ENCODE assay signal across 9 cellular contexts in genomic region chr6:18501313-18502013, GRCh38.
DNase-seq lines count a peak whose midpoint lies in the region; ATAC-seq and TF ChIP-seq lines count a peak whose summit lies in the region.
"Had no signal": no experiment of that assay in that cellular context is flagged by ENCODE, and none has a peak within 500 bp of the region (broad histone marks: within the 10 kb centered on the region; RNA-seq: fewer than 3 reads in every experiment).

No MANE protein-coding gene starts in this region.

- no peak overlapping the region for H3K4me3 ChIP-seq in lung

- H3K4me1 ChIP-seq in lung (ENCODE audit: control insufficient read depth in 2 of 2, insufficient read depth in 2 of 2, low read length in 2 of 2): peaks cover 0 to 3% of the 10 kb centered on the region in 2 donors

- no peaks in the 10 kb centered on the region for H3K9me3 ChIP-seq in lung (ENCODE audit: control insufficient read depth in 2 of 2, insufficient read depth in 1 of 2, low read length in 1 of 2)

- TF ChIP-seq CTCF in lung (IDR thresholded peaks at IDR 0.05; ENCODE audit: control extremely low read depth, extremely low read depth): no peak

- peak overlapping the region in 1 of 2 donors; percentile 51 for H3K27ac ChIP-seq in lung (ENCODE audit: low read depth in 1 of 2, low read length in 1 of 2)
- H3K27ac ChIP-seq: WERI-Rb-1 had no signal

- WGBS in lung, 2 donors: 51 to 65% methylated on average over 10 of the region's 10 CpGs

- no peaks in the 10 kb centered on the region for H3K27me3 ChIP-seq in lung (ENCODE audit: control insufficient read depth, insufficient read depth)

- peak; percentile 21 for DNase-seq in A172 (ENCODE audit: low spot score)
- peak; percentile 19 for DNase-seq in dermis blood vessel endothelial cell
- DNase-seq in lung (ENCODE audit: low spot score): peak; percentile 36
- DNase-seq in middle frontal gyrus (ENCODE audit: extremely low spot score, low spot score): no peak
- DNase-seq in DMS153 treated with DMSO at 0.1 percent for 48 hours (lab: John Stamatoyannopoulos, UW; ENCODE audit: unreplicated experiment): no peak
- DNase-seq in NK-92 treated with Interleukin-12 subunit alpha and Interleukin-12 subunit beta, amount 100 ng/mL, for 24 hours (lab: John Stamatoyannopoulos, UW): no peak
- DNase-seq in NCI-H510A (lab: John Stamatoyannopoulos, UW): no peak
- DNase-seq: WERI-Rb-1 had no signal

- no peaks in the 10 kb centered on the region for H3K36me3 ChIP-seq in lung (ENCODE audit: control insufficient read depth in 2 of 2, insufficient read depth in 2 of 2, low read length in 2 of 2)
- H3K36me3 ChIP-seq: WERI-Rb-1 had no signal

- ATAC-seq in HG02885 (IDR thresholded peaks at IDR 0.05; ENCODE audit: poor library complexity, unreplicated experiment): peak; percentile 54
- ATAC-seq in lung (ENCODE audit: insufficient read depth, low FRiP score): peak; percentile 72

Comparison
In these comparisons a context has a peak if more than half of its experiments do, and no peak if none do; other contexts are left out.
1. DNase-seq: peak in A172 (single experiment), dermis blood vessel endothelial cell (single experiment) and lung (single experiment); none in middle frontal gyrus (single experiment), DMS153 treated with DMSO at 0.1 percent for 48 hours (single experiment), NK-92 treated with Interleukin-12 subunit alpha and Interleukin-12 subunit beta, amount 100 ng/mL, for 24 hours (single experiment) and NCI-H510A (single experiment).